Comparison of ENCODE assay signal across 7 cellular contexts in genomic region chr7:30545766-30546165, GRCh38. TPM values are rescaled to one million over a fixed set of nuclear protein-coding genes. Genes with fewer than 3 reads are reported as not detected.
DNase-seq lines count a peak whose midpoint lies in the region; TF ChIP-seq lines count a peak whose summit lies in the region.
"Not testable (repeated sequence)": the region's sequence is repeated elsewhere in the genome, so short reads cannot be mapped to it uniquely, and the experiment has no call there.

No MANE protein-coding gene starts in this region.

- H3K36me3 Mint-ChIP-seq in neural crest cell (ENCODE audit: low read depth): peaks cover 14% of the 10 kb centered on the region

- not testable (repeated sequence) for H3K4me3 ChIP-seq in HFF-Myc (replicated peaks; ENCODE audit: low read depth, low read length); choroid plexus epithelial cell (ENCODE audit: low read depth, low read length); hepatocyte

- peaks cover 22% of the 10 kb centered on the region for H3K4me1 Mint-ChIP-seq in neural crest cell

- not testable (repeated sequence) for H3K9me3 Mint-ChIP-seq in neural crest cell

- not testable (repeated sequence) for H4K20me1 ChIP-seq in hepatocyte (ENCODE audit: insufficient read depth, poor library complexity, severe bottlenecking)

- not testable (repeated sequence) for H2AFZ ChIP-seq in hepatocyte

- peak overlapping the region; percentile 45 for H3K27ac Mint-ChIP-seq in neural crest cell (ENCODE audit: unreplicated experiment)

- not testable (repeated sequence) for H3K9me2 ChIP-seq in hepatocyte (replicated peaks; ENCODE audit: insufficient read depth)

- not testable (repeated sequence) for H3K4me2 ChIP-seq in hepatocyte

- peak overlapping the region; percentile 56 for H3K27ac ChIP-seq in hepatocyte

- H3K4me3 Mint-ChIP-seq in neural crest cell: not testable (repeated sequence)

- not testable (repeated sequence) for H3K36me3 ChIP-seq in hepatocyte (replicated peaks; ENCODE audit: insufficient read depth, low read depth)

- H3K27me3 ChIP-seq in hepatocyte: not testable (repeated sequence)

- not testable (repeated sequence) for H3K27me3 Mint-ChIP-seq in neural crest cell (ENCODE audit: low read depth)

- peak; percentile 44 for DNase-seq in DMS 273 (lab: John Stamatoyannopoulos, UW; ENCODE audit: unreplicated experiment)
- DNase-seq in HFF-Myc (ENCODE audit: extremely low read depth, low read depth): peak; percentile 68
- peak; percentile 64 for DNase-seq in RPMI7951 (ENCODE audit: low read depth)
- peak; percentile 78 for DNase-seq in choroid plexus epithelial cell (ENCODE audit: low read depth)
- peak; percentile 37 for DNase-seq in fibroblast of peridontal ligament (ENCODE audit: extremely low read depth)
- peak; percentile 18 for DNase-seq in hepatocyte (ENCODE audit: low spot score)
- DNase-seq in neural crest cell (ENCODE audit: low read depth, low spot score): not testable (repeated sequence)

- H3K79me2 ChIP-seq in hepatocyte: not testable (repeated sequence)

- WGBS in hepatocyte (ENCODE audit: low lambda C conversion rate, missing lambda C conversion rate): 29% methylated on average over 2 of the region's 2 CpGs

- TF ChIP-seq CTCF in HFF-Myc (IDR thresholded peaks at IDR 0.05; ENCODE audit: low read depth, low read length, missing control alignments); choroid plexus epithelial cell (conservative IDR thresholded peaks at IDR 0.05; ENCODE audit: low read depth, low read length); hepatocyte (IDR thresholded peaks at IDR 0.05; ENCODE audit: poor library complexity); neural crest cell (conservative IDR thresholded peaks at IDR 0.05): not testable (repeated sequence)

- H3K4me1 ChIP-seq in hepatocyte (ENCODE audit: insufficient read depth): not testable (repeated sequence)

- not testable (repeated sequence) for H3K9me3 ChIP-seq in hepatocyte (ENCODE audit: low read depth)

RNA-seq across cellular contexts. Expression of gene GGCT, which starts 41.1 kb away (rescaled TPM):
- total RNA-seq in RPMI7951 (2014; rRNA removed; shearing (Covaris generic)): 98.3 and 113 TPM in 2 replicates
- 43.4 and 47.2 TPM in 2 replicates for total RNA-seq in hepatocyte
- polyA plus RNA-seq in hepatocyte: 46.9 and 55.7 TPM in 2 replicates
- total RNA-seq in neural crest cell: 73.1 and 77.5 TPM in 2 replicates

RNA-seq across cellular contexts. Expression of gene GARS1, which starts 48.9 kb away (rescaled TPM):
- 159 and 219 TPM in 2 replicates for total RNA-seq in RPMI7951 (2014; rRNA removed; shearing (Covaris generic))
- total RNA-seq in hepatocyte (151 and 163 TPM in 2 replicates), neural crest cell (151 and 152 TPM in 2 replicates)
- 111 and 131 TPM in 2 replicates for polyA plus RNA-seq in hepatocyte
